In genomic region chr2:205557873-205558272, GRCh38 we compare ENCODE assay signal across 28 cellular contexts.
"Had no signal": no experiment of that assay in that cellular context is flagged by ENCODE, and none has a peak within 500 bp of the region (broad histone marks: within the 10 kb centered on the region; RNA-seq: fewer than 3 reads in every experiment).

No MANE protein-coding gene starts in this region.

- DNase-seq: activated CD4-positive, alpha-beta memory T cell treated with anti-CD3 and anti-CD28 coated beads, Interleukin-2, amount 10 ng/mL, durations not matched to agents 7 days and 5 days; activated CD4-positive, alpha-beta T cell treated with anti-CD3 and anti-CD28 coated beads for 1 hour; activated CD4-positive, alpha-beta T cell treated with anti-CD3 and anti-CD28 coated beads for 4 hours; activated CD4-positive, alpha-beta T cell treated with anti-CD3 and anti-CD28 coated beads, Interleukin-2, amount 10 ng/mL, durations not matched to agents 7 days and 5 days; activated CD4-positive, alpha-beta T cell treated with anti-CD3 and anti-CD28 coated beads, Interleukin-2, amount 50 U/mL, for 4 hours; activated CD4-positive, CD25-positive, alpha-beta regulatory T cell; activated CD8-positive, alpha-beta memory T cell treated with anti-CD3 and anti-CD28 coated beads, Interleukin-2, amount 50 U/mL, for 48 hours; activated gamma-delta T cell; activated naive CD4-positive, alpha-beta T cell; activated naive CD4-positive, alpha-beta T cell treated with anti-CD3 and anti-CD28 coated beads, Interleukin-2, amount 10 ng/mL, durations not matched to agents 7 days and 5 days; activated naive CD8-positive, alpha-beta T cell treated with anti-CD3 and anti-CD28 coated beads, Interleukin-2, amount 10 ng/mL, durations not matched to agents 7 days and 5 days; activated T-cell treated with anti-CD3 and anti-CD28 coated beads for 4 hours; activated T-cell treated with anti-CD3 and anti-CD28 coated beads, Interleukin-2, amount 50 U/mL, for 24 hours; activated T-cell treated with anti-CD3 and anti-CD28 coated beads, Interleukin-2, amount 50 U/mL, for 72 hours; dorsolateral prefrontal cortex; effector memory CD4-positive, alpha-beta T cell; endodermal cell; foreskin fibroblast; head of caudate nucleus; T-helper 2 cell had no signal

- H3K27ac Mint-ChIP-seq: activated CD4-positive, alpha-beta memory T cell treated with anti-CD3 and anti-CD28 coated beads, Interleukin-2, amount 10 ng/mL, durations not matched to agents 7 days and 5 days; activated CD4-positive, alpha-beta T cell treated with anti-CD3 and anti-CD28 coated beads, Interleukin-2, amount 10 ng/mL, durations not matched to agents 7 days and 5 days; activated naive CD4-positive, alpha-beta T cell treated with anti-CD3 and anti-CD28 coated beads, Interleukin-2, amount 10 ng/mL, durations not matched to agents 7 days and 5 days; activated naive CD4-positive, alpha-beta T cell treated with anti-CD3 and anti-CD28 coated beads, Interleukin-2, amount 50 U/mL, for 72 hours; activated naive CD8-positive, alpha-beta T cell treated with anti-CD3 and anti-CD28 coated beads, Interleukin-2, amount 10 ng/mL, durations not matched to agents 7 days and 5 days; activated T-cell treated with anti-CD3 and anti-CD28 coated beads, Interleukin-2, amount 50 U/mL, for 24 hours; activated T-cell treated with anti-CD3 and anti-CD28 coated beads, Interleukin-2, amount 50 U/mL, for 72 hours; brain; dendritic cell treated with granulocyte-macrophage colony-stimulating factor and Interleukin-4, amounts not matched to agents 40 ng/mL and 50 ng/mL, for 4 days; endodermal cell had no signal

- H3K4me3 Mint-ChIP-seq: activated CD4-positive, alpha-beta memory T cell treated with anti-CD3 and anti-CD28 coated beads, Interleukin-2, amount 10 ng/mL, durations not matched to agents 7 days and 5 days; activated CD4-positive, alpha-beta T cell treated with anti-CD3 and anti-CD28 coated beads, Interleukin-2, amount 10 ng/mL, durations not matched to agents 7 days and 5 days; activated naive CD4-positive, alpha-beta T cell treated with anti-CD3 and anti-CD28 coated beads, Interleukin-2, amount 10 ng/mL, durations not matched to agents 7 days and 5 days; activated naive CD8-positive, alpha-beta T cell treated with anti-CD3 and anti-CD28 coated beads, Interleukin-2, amount 10 ng/mL, durations not matched to agents 7 days and 5 days; activated T-cell treated with anti-CD3 and anti-CD28 coated beads, Interleukin-2, amount 50 U/mL, for 24 hours; activated T-cell treated with anti-CD3 and anti-CD28 coated beads, Interleukin-2, amount 50 U/mL, for 72 hours; brain; central memory CD8-positive, alpha-beta T cell; dendritic cell treated with granulocyte-macrophage colony-stimulating factor and Interleukin-4, amounts not matched to agents 40 ng/mL and 50 ng/mL, for 4 days; endodermal cell had no signal

- H3K4me3 ChIP-seq: ascending aorta, breast epithelium, coronary artery, dorsolateral prefrontal cortex had no signal

- H3K27me3 Mint-ChIP-seq: activated CD4-positive, alpha-beta memory T cell treated with anti-CD3 and anti-CD28 coated beads, Interleukin-2, amount 10 ng/mL, durations not matched to agents 7 days and 5 days; activated naive CD4-positive, alpha-beta T cell treated with anti-CD3 and anti-CD28 coated beads, Interleukin-2, amount 10 ng/mL, durations not matched to agents 7 days and 5 days; activated T-cell treated with anti-CD3 and anti-CD28 coated beads, Interleukin-2, amount 50 U/mL, for 24 hours; central memory CD8-positive, alpha-beta T cell; dendritic cell treated with granulocyte-macrophage colony-stimulating factor and Interleukin-4, amounts not matched to agents 40 ng/mL and 50 ng/mL, for 4 days had no signal

- H3K27me3 ChIP-seq: ascending aorta, breast epithelium, dorsolateral prefrontal cortex had no signal

- H3K9me3 ChIP-seq: ascending aorta, breast epithelium had no signal

- H3K36me3 ChIP-seq: ascending aorta, breast epithelium had no signal

- H3K27ac ChIP-seq: ascending aorta, breast epithelium, coronary artery, dorsolateral prefrontal cortex had no signal

- H3K9me3 Mint-ChIP-seq: activated CD4-positive, alpha-beta memory T cell treated with anti-CD3 and anti-CD28 coated beads, Interleukin-2, amount 10 ng/mL, durations not matched to agents 7 days and 5 days; activated CD4-positive, alpha-beta T cell treated with anti-CD3 and anti-CD28 coated beads, Interleukin-2, amount 10 ng/mL, durations not matched to agents 7 days and 5 days; activated naive CD4-positive, alpha-beta T cell treated with anti-CD3 and anti-CD28 coated beads, Interleukin-2, amount 10 ng/mL, durations not matched to agents 7 days and 5 days; activated naive CD4-positive, alpha-beta T cell treated with anti-CD3 and anti-CD28 coated beads, Interleukin-2, amount 50 U/mL, for 72 hours; activated naive CD8-positive, alpha-beta T cell treated with anti-CD3 and anti-CD28 coated beads, Interleukin-2, amount 10 ng/mL, durations not matched to agents 7 days and 5 days; activated T-cell treated with anti-CD3 and anti-CD28 coated beads, Interleukin-2, amount 50 U/mL, for 24 hours; activated T-cell treated with anti-CD3 and anti-CD28 coated beads, Interleukin-2, amount 50 U/mL, for 72 hours; brain; dendritic cell treated with granulocyte-macrophage colony-stimulating factor and Interleukin-4, amounts not matched to agents 40 ng/mL and 50 ng/mL, for 4 days; endodermal cell had no signal

- H3K36me3 Mint-ChIP-seq: activated naive CD4-positive, alpha-beta T cell treated with anti-CD3 and anti-CD28 coated beads, Interleukin-2, amount 10 ng/mL, durations not matched to agents 7 days and 5 days; activated naive CD4-positive, alpha-beta T cell treated with anti-CD3 and anti-CD28 coated beads, Interleukin-2, amount 50 U/mL, for 72 hours; activated naive CD8-positive, alpha-beta T cell treated with anti-CD3 and anti-CD28 coated beads, Interleukin-2, amount 10 ng/mL, durations not matched to agents 7 days and 5 days had no signal

- ATAC-seq: activated naive CD4-positive, alpha-beta T cell treated with anti-CD3 and anti-CD28 coated beads, Interleukin-2, amount 50 U/mL, for 72 hours; activated T-cell treated with anti-CD3 and anti-CD28 coated beads, Interleukin-2, amount 50 U/mL, for 72 hours; esophagus mucosa had no signal

- H3K4me1 ChIP-seq: ascending aorta, breast epithelium had no signal

- H3K4me1 Mint-ChIP-seq: activated CD4-positive, alpha-beta memory T cell treated with anti-CD3 and anti-CD28 coated beads, Interleukin-2, amount 10 ng/mL, durations not matched to agents 7 days and 5 days; activated CD4-positive, alpha-beta T cell treated with anti-CD3 and anti-CD28 coated beads, Interleukin-2, amount 10 ng/mL, durations not matched to agents 7 days and 5 days; activated naive CD4-positive, alpha-beta T cell treated with anti-CD3 and anti-CD28 coated beads, Interleukin-2, amount 10 ng/mL, durations not matched to agents 7 days and 5 days; activated naive CD8-positive, alpha-beta T cell treated with anti-CD3 and anti-CD28 coated beads, Interleukin-2, amount 10 ng/mL, durations not matched to agents 7 days and 5 days; central memory CD8-positive, alpha-beta T cell had no signal
